ENCODE assay signal across 22 cellular contexts in the genomic region with DNA sequence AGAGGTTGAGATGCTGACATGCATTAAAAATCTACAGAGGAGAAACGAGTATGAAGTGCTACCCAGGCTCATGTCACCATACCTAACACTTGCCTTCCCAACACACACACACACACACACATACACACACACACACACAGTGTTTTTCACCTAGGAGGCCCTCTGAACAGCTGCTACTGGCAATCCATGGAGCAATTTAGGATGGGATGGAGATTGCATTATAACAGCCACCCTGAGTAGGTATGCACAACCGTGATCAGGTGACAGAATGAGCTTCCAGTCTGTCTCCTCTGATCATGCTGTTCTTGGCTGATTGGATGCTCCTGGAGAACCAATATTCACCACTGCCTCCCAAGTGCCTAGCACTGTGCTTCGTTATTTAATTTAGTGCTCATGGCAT.
"Had no signal": no experiment of that assay in that cellular context is flagged by ENCODE, and none has a peak within 500 bp of the region (broad histone marks: within the 10 kb centered on the region; RNA-seq: fewer than 3 reads in every experiment).

No MANE protein-coding gene starts in this region.

- ATAC-seq: HepG2, Panc1, PC-3 had no signal

- DNase-seq: IMR-90; Kasumi-1; KG1; NCI-H1048; NCI-H1105; NCI-H1417; NCI-H1436 treated with DMSO at 0.1 percent for 48 hours; NCI-H1694; NCI-H187 treated with DMSO at 0.1 percent for 48 hours; NCI-H2029 treated with DMSO at 0.1 percent for 48 hours; NCI-H2171 treated with DMSO at 0.1 percent for 48 hours; NCI-H345; NCI-H446 treated with DMSO at 0.1 percent for 48 hours; NCI-H510A treated with DMSO at 0.1 percent for 48 hours; NCI-H526; NCI-H748 treated with DMSO at 0.1 percent for 48 hours; NK-92 treated with Interleukin-12 subunit alpha and Interleukin-12 subunit beta, amount 100 ng/mL, for 24 hours; PC-3; SHP77 had no signal

- H3K27ac ChIP-seq: RWPE1 had no signal
